Comparison of ENCODE assay signal across 8 cellular contexts in genomic region chr12:94560416-94561221, GRCh38.
DNase-seq lines count a peak whose midpoint lies in the region; ATAC-seq and TF ChIP-seq lines count a peak whose summit lies in the region.

No MANE protein-coding gene starts in this region.

- H3K27ac Mint-ChIP-seq in stimulated activated memory B cell treated with anti-CD40 and anti-IgM and Interleukin-4, amounts not matched to agents 10 μg/mL and 1 μg/mL and 100 μg/mL, for 72 hours: peak overlapping the region; percentile 8
- H3K27ac Mint-ChIP-seq in osteocyte (ENCODE audit: unreplicated experiment): no peak overlapping the region

- CTCF ChIA-PET in Panc1 (lab: Charles Lee): no interaction called here

- peaks cover 18% of the 10 kb centered on the region for H3K27me3 Mint-ChIP-seq in stimulated activated memory B cell treated with anti-CD40 and anti-IgM and Interleukin-4, amounts not matched to agents 10 μg/mL and 1 μg/mL and 100 μg/mL, for 72 hours
- H3K27me3 Mint-ChIP-seq in osteocyte (ENCODE audit: unreplicated experiment): peaks cover 56% of the 10 kb centered on the region

- no peak overlapping the region for H3K4me3 ChIP-seq in Panc1 (ENCODE audit: low read depth in 2 of 2, low read length in 2 of 2)

- H3K4me3 Mint-ChIP-seq in stimulated activated memory B cell treated with anti-CD40 and anti-IgM and Interleukin-4, amounts not matched to agents 10 μg/mL and 1 μg/mL and 100 μg/mL, for 72 hours: peak overlapping the region; percentile 40
- no peak overlapping the region for H3K4me3 Mint-ChIP-seq in osteocyte (ENCODE audit: unreplicated experiment)

- BruUV-seq in Panc1 (replicated peaks; lab: Mats Ljungman, UMichigan): no TSS peak

- intact Hi-C loops in Panc1 (cut with micrococcal nuclease; ENCODE audit: unreplicated experiment): no loop called here

- in situ Hi-C loops in Panc1 (cut with HindIII; ENCODE audit: low pct_unique_long_range_greater_than_20kb, low sequenced_read_pairs): no loop called here

- H3K36me3 ChIP-seq in Panc1 (ENCODE audit: control insufficient read depth, insufficient read depth, low read length): no peaks in the 10 kb centered on the region

- POLR2A ChIA-PET in Panc1 (lab: Charles Lee): no interaction called here

- peaks cover 4% of the 10 kb centered on the region; the same call in 1 of the 2 replicates for H3K27me3 ChIP-seq in Panc1 (ENCODE audit: control insufficient read depth, insufficient read depth, low read length)

- ATAC-seq in GM18870 (IDR thresholded peaks at IDR 0.05; ENCODE audit: unreplicated experiment): peak; percentile 43
- peak; percentile 63 for ATAC-seq in HG02973 (IDR thresholded peaks at IDR 0.05; ENCODE audit: unreplicated experiment)
- ATAC-seq in Panc1: peak; percentile 72
- ATAC-seq in stimulated activated memory B cell treated with anti-CD40 and anti-IgM and Interleukin-4, amounts not matched to agents 10 μg/mL and 1 μg/mL and 100 μg/mL, for 72 hours: peak; percentile 90

- H3K27ac ChIP-seq in Panc1 (ENCODE audit: low read length): no peak overlapping the region

- H3K4me1 ChIP-seq in Panc1 (ENCODE audit: control insufficient read depth, insufficient read depth, low read length): peaks cover 4% of the 10 kb centered on the region; the same call in 1 of the 2 replicates

- H3K36me3 Mint-ChIP-seq in stimulated activated memory B cell treated with anti-CD40 and anti-IgM and Interleukin-4, amounts not matched to agents 10 μg/mL and 1 μg/mL and 100 μg/mL, for 72 hours: peaks cover 7% of the 10 kb centered on the region
- H3K36me3 Mint-ChIP-seq in osteocyte (ENCODE audit: unreplicated experiment): no peaks in the 10 kb centered on the region

- no peaks in the 10 kb centered on the region for H3K9me3 ChIP-seq in Panc1 (ENCODE audit: control insufficient read depth, insufficient read depth, low read depth, low read length)

- TF ChIP-seq CTCF in Panc1 (IDR thresholded peaks at IDR 0.05) (no peak), osteocyte (IDR thresholded peaks at IDR 0.05) (no peak)

- peaks cover 40% of the 10 kb centered on the region for H3K4me1 Mint-ChIP-seq in stimulated activated memory B cell treated with anti-CD40 and anti-IgM and Interleukin-4, amounts not matched to agents 10 μg/mL and 1 μg/mL and 100 μg/mL, for 72 hours
- H3K4me1 Mint-ChIP-seq in osteocyte (ENCODE audit: unreplicated experiment): peaks cover 20% of the 10 kb centered on the region

- H3K9me3 Mint-ChIP-seq in stimulated activated memory B cell treated with anti-CD40 and anti-IgM and Interleukin-4, amounts not matched to agents 10 μg/mL and 1 μg/mL and 100 μg/mL, for 72 hours: peaks cover 5% of the 10 kb centered on the region
- peaks cover 6% of the 10 kb centered on the region for H3K9me3 Mint-ChIP-seq in osteocyte (ENCODE audit: unreplicated experiment)

- DNase-seq in 8988T (peak; percentile 46), Panc1 (ENCODE audit: low read depth, low spot score) (no peak), hypothalamus (lab: John Stamatoyannopoulos, UW) (peak in 34 of 51 donors; percentile 8 to 85 (median 30)), osteocyte (ENCODE audit: extremely low spot score, unreplicated experiment) (no peak), cerebellar cortex (ENCODE audit: low spot score) (no peak)

Comparison
In these comparisons a context has a peak if more than half of its experiments do, and no peak if none do; other contexts are left out.
1. DNase-seq: peak in 8988T (single experiment) and hypothalamus (34 of 51); none in Panc1 (single experiment), osteocyte (single experiment) and cerebellar cortex (single experiment).
2. Peak in every context shown above with its lines, with median percentiles within 50 percentile points of each other: ATAC-seq.